In the genomic region with DNA sequence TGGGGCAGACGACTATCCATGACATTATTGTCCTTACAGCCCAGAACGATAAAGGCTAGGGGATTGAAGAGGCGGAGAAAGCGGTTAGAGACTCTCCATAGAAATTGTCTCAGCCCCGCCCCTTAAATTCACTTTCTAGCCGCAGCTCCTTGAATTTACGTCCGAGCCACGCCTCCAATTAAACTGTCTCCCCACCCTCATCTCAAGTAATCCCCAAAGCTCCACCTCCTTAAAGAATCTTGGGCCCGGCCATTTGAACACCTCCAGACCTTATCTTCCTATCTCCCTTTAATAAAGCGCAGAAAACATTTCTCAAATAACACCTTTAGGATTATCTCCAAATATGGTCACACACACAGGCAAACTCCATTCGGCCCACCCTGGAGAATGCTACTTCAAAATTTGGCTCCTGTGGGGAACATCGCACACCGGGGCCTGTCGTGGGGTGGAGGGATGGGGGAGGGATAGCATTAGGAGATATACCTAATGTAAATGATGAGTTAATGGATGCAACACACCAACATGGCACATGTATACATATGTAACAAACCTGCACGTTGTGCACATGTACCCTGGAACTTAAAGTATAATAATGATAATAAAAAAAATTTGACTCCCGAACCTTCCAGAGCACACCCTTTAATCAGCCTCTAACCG, we compare ENCODE assay signal across 8 cellular contexts. TPM values are rescaled to one million over a fixed set of nuclear protein-coding genes. Genes with fewer than 3 reads are reported as not detected.
DNase-seq lines count a peak whose midpoint lies in the region; ATAC-seq and TF ChIP-seq lines count a peak whose summit lies in the region.

No MANE protein-coding gene starts in this region.

- no peaks in the 10 kb centered on the region for H3K27me3 Mint-ChIP-seq in Caco-2 (ENCODE audit: insufficient read depth, unreplicated experiment)

- CTCF ChIA-PET in Caco-2 (lab: Charles Lee) (interaction anchor here (0.6 to 1.0 kb wide), 10 partner anchors 17 to 540 kb away, joined by 3 to 27 read pairs (median 4); partner anchors contain the start of genes HDAC6, PLP2 and TFE3), HEK293 (lab: Yijun Ruan, JAX) (interaction anchor here (0.5 to 1.0 kb wide), 15 partner anchors 10 to 1019 kb away, joined by 3 to 14 read pairs (median 4); partner anchors contain the start of gene GPKOW)

- H3K9me3 ChIP-seq in Caco-2 (no peaks in the 10 kb centered on the region), HEK293 (ENCODE audit: control insufficient read depth, insufficient read depth, low read depth, low read length) (no peaks in the 10 kb centered on the region)

- no peaks in the 10 kb centered on the region for H3K4me1 ChIP-seq in Caco-2
- H3K4me1 ChIP-seq in HEK293 (ENCODE audit: control insufficient read depth, insufficient read depth, low read length), result no peaks in the 10 kb centered on the region

- TSS peak; percentile 90 for BruUV-seq in Caco-2 (replicated peaks; lab: Mats Ljungman, UMichigan)

- intact Hi-C loops in Caco-2 (cut with micrococcal nuclease; ENCODE audit: unreplicated experiment), result no loop called here
- intact Hi-C loops in sciatic nerve (cut with DNase I), result no loop called here

- H3K27me3 ChIP-seq in Caco-2 (replicated peaks; ENCODE audit: control insufficient read depth, insufficient read depth, low read length), result no peaks in the 10 kb centered on the region

- peak; percentile 51 for ATAC-seq in sciatic nerve
- no peak for ATAC-seq in GM18517 (IDR thresholded peaks at IDR 0.05; ENCODE audit: unreplicated experiment)
- no peak for ATAC-seq in HG03354 (IDR thresholded peaks at IDR 0.05; ENCODE audit: poor library complexity, severe bottlenecking, unreplicated experiment)

- H3K4me1 Mint-ChIP-seq in Caco-2 (ENCODE audit: low read depth, unreplicated experiment), result no peaks in the 10 kb centered on the region

- TF ChIP-seq CTCF in Caco-2 (IDR thresholded peaks at IDR 0.05; ENCODE audit: insufficient read depth in 1 of 2, low read depth in 1 of 2, low read length in 1 of 2, severe bottlenecking in 1 of 2, unreplicated experiment in 1 of 2) (no peak), HEK293 (tag by site-specific recombination; IDR thresholded peaks at IDR 0.05) (no peak)

- no peaks in the 10 kb centered on the region for H3K36me3 Mint-ChIP-seq in Caco-2 (ENCODE audit: insufficient read depth, unreplicated experiment)

- DNase-seq in Caco-2 (peak in 1 of 2 experiments; percentile 49), NOMO-1 treated with DMSO at 0.1 percent for 48 hours (lab: John Stamatoyannopoulos, UW; ENCODE audit: unreplicated experiment) (peak; percentile 85), astrocyte of the hippocampus (ENCODE audit: low read depth, low spot score) (peak; percentile 78), hepatic stellate cell (ENCODE audit: low spot score) (peak; percentile 40), sciatic nerve (ENCODE audit: low spot score) (no peak)

- peak overlapping the region; percentile 98 for H3K4me3 Mint-ChIP-seq in Caco-2 (ENCODE audit: unreplicated experiment)

- peak overlapping the region; percentile 93 for H3K27ac Mint-ChIP-seq in Caco-2 (ENCODE audit: unreplicated experiment)

- no peaks in the 10 kb centered on the region for H3K36me3 ChIP-seq in Caco-2 (ENCODE audit: control insufficient read depth, insufficient read depth, low read length)
- no peaks in the 10 kb centered on the region for H3K36me3 ChIP-seq in HEK293 (ENCODE audit: control insufficient read depth in 2 of 2, insufficient read depth in 1 of 2, low read length in 2 of 2)

- H3K27ac ChIP-seq in HEK293 (ENCODE audit: extremely low read depth, low read depth, low read length), result peak overlapping the region; percentile 79

- POLR2A ChIA-PET in Caco-2 (lab: Charles Lee), result interaction anchor here (0.6 to 1.2 kb wide), 3 partner anchors 36 to 153 kb away, joined by 3 to 8 read pairs (median 7); partner anchors contain the start of gene GRIPAP1
- POLR2A ChIA-PET in HEK293 (lab: Yijun Ruan, JAX), result interaction anchor here (0.6 to 1.0 kb wide), 5 partner anchors 11 to 36 kb away, joined by 3 to 10 read pairs (median 5); partner anchors contain the start of gene PLP2

- H3K4me3 ChIP-seq in Caco-2 (ENCODE audit: low read depth, low read length), result peak overlapping the region; percentile 63
- H3K4me3 ChIP-seq in HEK293 (ENCODE audit: low read depth, low read length), result no peak overlapping the region

- H3K9me3 Mint-ChIP-seq in Caco-2 (ENCODE audit: unreplicated experiment), result no peaks in the 10 kb centered on the region

TF ChIP-seq in HEK293, 187 proteins besides CTCF, POLR2A, EP300 and RAD21 (continues in another document):
- TF ChIP-seq KLF16 (tag by site-specific recombination; IDR thresholded peaks at IDR 0.05), result no peak
- 0 out of 2 replicates have a peak, but pooled peaks have one; percentile 16 for TF ChIP-seq ZBTB11 (tag by site-specific recombination; conservative IDR thresholded peaks at IDR 0.05; ENCODE audit: low read depth)
- TF ChIP-seq KLF1 (tag by site-specific recombination; IDR thresholded peaks at IDR 0.05), result peak; percentile 88
- no peak for TF ChIP-seq MYNN (tag by site-specific recombination; IDR thresholded peaks at IDR 0.05; ENCODE audit: borderline replicate concordance)
- TF ChIP-seq ZNF624 (tag by site-specific recombination; IDR thresholded peaks at IDR 0.05), result no peak
- no peak for TF ChIP-seq ZNF155 (tag by site-specific recombination; IDR thresholded peaks at IDR 0.05)
- TF ChIP-seq ZBTB20 (tag by site-specific recombination; IDR thresholded peaks at IDR 0.05), result peak; percentile 43; the same call in 1 of the 2 replicates
- TF ChIP-seq, protein P1, sequence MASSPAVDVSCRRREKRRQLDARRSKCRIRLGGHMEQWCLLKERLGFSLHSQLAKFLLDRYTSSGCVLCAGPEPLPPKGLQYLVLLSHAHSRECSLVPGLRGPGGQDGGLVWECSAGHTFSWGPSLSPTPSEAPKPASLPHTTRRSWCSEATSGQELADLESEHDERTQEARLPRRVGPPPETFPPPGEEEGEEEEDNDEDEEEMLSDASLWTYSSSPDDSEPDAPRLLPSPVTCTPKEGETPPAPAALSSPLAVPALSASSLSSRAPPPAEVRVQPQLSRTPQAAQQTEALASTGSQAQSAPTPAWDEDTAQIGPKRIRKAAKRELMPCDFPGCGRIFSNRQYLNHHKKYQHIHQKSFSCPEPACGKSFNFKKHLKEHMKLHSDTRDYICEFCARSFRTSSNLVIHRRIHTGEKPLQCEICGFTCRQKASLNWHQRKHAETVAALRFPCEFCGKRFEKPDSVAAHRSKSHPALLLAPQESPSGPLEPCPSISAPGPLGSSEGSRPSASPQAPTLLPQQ (tag by site-specific recombination; IDR thresholded peaks at IDR 0.05), result peak; percentile 41
- TF ChIP-seq SP2 (tag by site-specific recombination; IDR thresholded peaks at IDR 0.05), result peak; percentile 17
- no peak for TF ChIP-seq KLF10 (tag by site-specific recombination; IDR thresholded peaks at IDR 0.05)
- peak; percentile 10; the same call in 1 of the 2 replicates for TF ChIP-seq ZNF391 (tag by site-specific recombination; IDR thresholded peaks at IDR 0.05; ENCODE audit: borderline replicate concordance, low read depth)
- TF ChIP-seq KLF9 (tag by site-specific recombination; IDR thresholded peaks at IDR 0.05; ENCODE audit: low read depth), result peak; percentile 14; the same call in 1 of the 2 replicates
- TF ChIP-seq ZEB2 (tag by site-specific recombination; IDR thresholded peaks at IDR 0.05), result peak; percentile 71
- TF ChIP-seq ZNF426 (tag by site-specific recombination; IDR thresholded peaks at IDR 0.05), result no peak
- TF ChIP-seq, protein P2, sequence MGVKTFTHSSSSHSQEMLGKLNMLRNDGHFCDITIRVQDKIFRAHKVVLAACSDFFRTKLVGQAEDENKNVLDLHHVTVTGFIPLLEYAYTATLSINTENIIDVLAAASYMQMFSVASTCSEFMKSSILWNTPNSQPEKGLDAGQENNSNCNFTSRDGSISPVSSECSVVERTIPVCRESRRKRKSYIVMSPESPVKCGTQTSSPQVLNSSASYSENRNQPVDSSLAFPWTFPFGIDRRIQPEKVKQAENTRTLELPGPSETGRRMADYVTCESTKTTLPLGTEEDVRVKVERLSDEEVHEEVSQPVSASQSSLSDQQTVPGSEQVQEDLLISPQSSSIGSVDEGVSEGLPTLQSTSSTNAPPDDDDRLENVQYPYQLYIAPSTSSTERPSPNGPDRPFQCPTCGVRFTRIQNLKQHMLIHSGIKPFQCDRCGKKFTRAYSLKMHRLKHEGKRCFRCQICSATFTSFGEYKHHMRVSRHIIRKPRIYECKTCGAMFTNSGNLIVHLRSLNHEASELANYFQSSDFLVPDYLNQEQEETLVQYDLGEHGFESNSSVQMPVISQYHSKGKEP (tag by site-specific recombination; IDR thresholded peaks at IDR 0.05), result no peak
- no peak for TF ChIP-seq ZNF747 (tag by site-specific recombination; IDR thresholded peaks at IDR 0.05)
- TF ChIP-seq ZNF610 (tag by site-specific recombination; IDR thresholded peaks at IDR 0.05; ENCODE audit: borderline replicate concordance), result no peak

RNA-seq across cellular contexts. Expression of gene MAGIX, which starts 7.2 kb away (rescaled TPM):
- total RNA-seq in Caco-2 (2022), result 1.5 and 2.1 TPM in 2 replicates
- 1.0 TPM for total RNA-seq in sciatic nerve

RNA-seq across cellular contexts. Expression of gene PLP2, which starts 16.3 kb away (rescaled TPM):
- total RNA-seq in Caco-2 (2022) (54.2 and 73.9 TPM in 2 replicates), sciatic nerve (103 TPM)

RNA-seq across cellular contexts. Expression of gene PRICKLE3, which starts 30.8 kb away (rescaled TPM):
- total RNA-seq in Caco-2 (2022) (8.4 and 10.9 TPM in 2 replicates), sciatic nerve (9.9 TPM)

RNA-seq across cellular contexts. Expression of gene GPKOW, which starts 31.8 kb away (rescaled TPM):
- 25.4 and 25.6 TPM in 2 replicates for total RNA-seq in Caco-2 (2022)
- total RNA-seq in sciatic nerve, result 20.5 TPM

RNA-seq across cellular contexts. Expression of gene SYP, which starts 44.6 kb away (rescaled TPM):
- total RNA-seq in Caco-2 (2022) (18.3 and 23.3 TPM in 2 replicates), sciatic nerve (4.2 TPM)
